In the genomic region with DNA sequence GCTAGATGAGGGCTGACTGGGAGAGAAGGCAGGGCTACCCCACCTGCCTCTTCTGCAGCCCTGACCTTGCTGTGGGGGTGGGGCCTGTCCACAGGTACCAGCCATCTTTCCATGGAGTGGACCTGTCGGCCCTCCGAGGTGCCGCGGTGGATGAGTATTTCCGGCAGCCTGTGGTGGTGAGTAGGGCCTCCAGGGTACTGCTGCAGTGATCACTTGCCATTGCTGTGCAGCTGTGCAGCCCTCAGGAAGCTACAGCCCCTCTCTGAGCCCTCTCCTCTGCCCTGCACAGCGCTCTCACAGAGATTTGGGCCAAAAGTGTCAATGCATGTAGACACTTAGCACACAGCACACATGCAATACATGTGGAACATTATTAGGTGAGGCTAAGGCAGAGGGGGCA, we compare ENCODE assay signal across 23 cellular contexts. TPM values are rescaled to one million over a fixed set of nuclear protein-coding genes. Genes with fewer than 3 reads are reported as not detected.
DNase-seq lines count a peak whose midpoint lies in the region; ATAC-seq, FAIRE-seq and TF ChIP-seq lines count a peak whose summit lies in the region.
"Had no signal": no experiment of that assay in that cellular context is flagged by ENCODE, and none has a peak within 500 bp of the region (broad histone marks: within the 10 kb centered on the region; RNA-seq: fewer than 3 reads in every experiment).

No MANE protein-coding gene starts in this region.

- H3K36me3 ChIP-seq in HepG2 (replicated peaks in 1 of 2; ENCODE audit: control insufficient read depth in 1 of 2, insufficient read depth in 2 of 2, low read length in 2 of 2) (peaks cover 38 to 65% of the 10 kb centered on the region in 2 experiments; a peak in 4 of 5 replicates), right lobe of liver (peaks cover 0 to 15% (median 3%) of the 10 kb centered on the region in 4 donors), osteoblast (ENCODE audit: insufficient read depth, low read length) (peaks cover 35% of the 10 kb centered on the region), vagina (peaks cover 4 to 67% of the 10 kb centered on the region in 2 donors), BE2C (peaks cover 44% of the 10 kb centered on the region)

- WGBS in HepG2 (ENCODE audit: low lambda C conversion rate): 100% methylated on average over 1 of the region's 6 CpGs
- WGBS in right lobe of liver (ENCODE audit: insufficient coverage, low coverage, low lambda C conversion rate, missing lambda C conversion rate): 100% methylated on average over 1 of the region's 6 CpGs

- H2AFZ ChIP-seq in HepG2 (ENCODE audit: low read length): no peak overlapping the region
- no peak overlapping the region for H2AFZ ChIP-seq in osteoblast (ENCODE audit: low read length)

- H3K4me3 ChIP-seq in HepG2 (replicated peaks in 1 of 3; ENCODE audit: insufficient read depth in 1 of 3, low read depth in 2 of 3, low read length in 3 of 3) (no peak overlapping the region), right lobe of liver (no peak overlapping the region), osteoblast (ENCODE audit: insufficient read depth, low read length) (no peak overlapping the region), vagina (no peak overlapping the region), BE2C (ENCODE audit: low read depth, low read length) (no peak overlapping the region)
- H3K4me3 ChIP-seq: A549 had no signal

- H3K9me3 ChIP-seq in HepG2 (ENCODE audit: low read length) (no peaks in the 10 kb centered on the region), right lobe of liver (no peaks in the 10 kb centered on the region), osteoblast (ENCODE audit: low read depth, low read length) (no peaks in the 10 kb centered on the region), vagina (no peaks in the 10 kb centered on the region), BE2C (no peaks in the 10 kb centered on the region)
- H3K9me3 ChIP-seq: A549, Caco-2 had no signal

- ATAC-seq in HepG2 (no peak), right lobe of liver (no peak), GM18909 (IDR thresholded peaks at IDR 0.05; ENCODE audit: poor library complexity, unreplicated experiment) (no peak)
- ATAC-seq: CD8-positive, alpha-beta T cell; HCT116 had no signal

- 0 out of 4 replicates have a peak, but pooled peaks of 1 of the 2 experiments have one; percentile 24 for TF ChIP-seq POLR2A in HepG2 (IDR thresholded peaks at IDR 0.05; ENCODE audit: insufficient read depth in 1 of 2, low read depth in 2 of 2, low read length in 2 of 2)
- no peak for TF ChIP-seq POLR2A in right lobe of liver (IDR thresholded peaks at IDR 0.05)
- TF ChIP-seq POLR2A in vagina (IDR thresholded peaks at IDR 0.05): no peak

- BruUV-seq in HepG2 (replicated peaks; lab: Mats Ljungman, UMichigan): no TSS peak

- H3K4me2 ChIP-seq in HepG2 (ENCODE audit: low read depth, low read length) (no peak overlapping the region), osteoblast (ENCODE audit: insufficient read depth, low read length) (no peak overlapping the region)
- H3K4me2 ChIP-seq: A549 had no signal

- no peak for TF ChIP-seq RAD21 in HepG2 (CRISPR knock-in tag; IDR thresholded peaks at IDR 0.05)

- no peaks in the 10 kb centered on the region for H3K79me2 ChIP-seq in HepG2 (ENCODE audit: insufficient read depth, low read length)
- no peaks in the 10 kb centered on the region for H3K79me2 ChIP-seq in osteoblast (ENCODE audit: insufficient read depth, low read length)

- H4K20me1 ChIP-seq in HepG2 (ENCODE audit: insufficient read depth, low read length) (no peaks in the 10 kb centered on the region), osteoblast (ENCODE audit: insufficient read depth, low read length) (peaks cover 10% of the 10 kb centered on the region)

- TF ChIP-seq CTCF in HepG2 (CRISPR knock-in tag; IDR thresholded peaks at IDR 0.05) (no peak), right lobe of liver (IDR thresholded peaks at IDR 0.05) (no peak), RWPE1 (conservative IDR thresholded peaks at IDR 0.05; ENCODE audit: low read depth) (no peak), osteoblast (IDR thresholded peaks at IDR 0.05; ENCODE audit: extremely low read depth, low read depth, low read length) (no peak), vagina (IDR thresholded peaks at IDR 0.05) (no peak), BE2C (IDR thresholded peaks at IDR 0.05; ENCODE audit: low read depth, low read length) (no peak)

- TF ChIP-seq EP300 in HepG2 (IDR thresholded peaks at IDR 0.05; ENCODE audit: low read depth in 2 of 2, low read length in 2 of 2) (no peak), HepG2 (CRISPR knock-in tag; IDR thresholded peaks at IDR 0.05; ENCODE audit: borderline replicate concordance) (no peak)

- H3K4me1 ChIP-seq in HepG2 (ENCODE audit: insufficient read depth, low read length) (no peaks in the 10 kb centered on the region), right lobe of liver (no peaks in the 10 kb centered on the region), osteoblast (ENCODE audit: insufficient read depth, low read length) (peaks cover 11% of the 10 kb centered on the region), vagina (peaks cover 19% of the 10 kb centered on the region), BE2C (no peaks in the 10 kb centered on the region)
- H3K4me1 ChIP-seq: Caco-2 had no signal

- no peak for DNase-seq in HepG2 (ENCODE audit: low spot score)
- DNase-seq in right lobe of liver: no peak
- no peak for DNase-seq in RWPE1 (ENCODE audit: low spot score)
- peak; percentile 42 for DNase-seq in osteoblast (ENCODE audit: insufficient read length, low spot score, missing footprints)
- DNase-seq in vagina (ENCODE audit: extremely low spot score in 2 of 2): no peak
- no peak for DNase-seq in BE2C
- no peak for DNase-seq in A172 (ENCODE audit: low spot score)
- DNase-seq: ACHN; AML-193; C1 segment of cervical spinal cord; Caco-2; CD4-positive, CD25-positive, alpha-beta regulatory T cell; CD8-positive, alpha-beta T cell; DMS153; DND-41; GOT3; HFFc6 had no signal

- POLR2A ChIA-PET in HepG2 (lab: Yijun Ruan, JAX) (no interaction called here), RWPE1 (lab: Yijun Ruan, JAX; ENCODE audit: low non-redundant PET) (no interaction called here)

- FAIRE-seq in HepG2 (lab: Jason Lieb, UNC): no peak
- FAIRE-seq: A549, G401.6, H54 had no signal

- H3K27me3 ChIP-seq in HepG2 (ENCODE audit: control insufficient read depth in 1 of 2, insufficient read depth in 2 of 2, low read length in 2 of 2): no peaks in the 10 kb centered on the region
- no peaks in the 10 kb centered on the region for H3K27me3 ChIP-seq in right lobe of liver
- H3K27me3 ChIP-seq in osteoblast (ENCODE audit: insufficient read depth, low read length): no peaks in the 10 kb centered on the region
- H3K27me3 ChIP-seq in vagina: no peaks in the 10 kb centered on the region
- no peaks in the 10 kb centered on the region for H3K27me3 ChIP-seq in BE2C

- in situ Hi-C loops in HepG2 (cut with HindIII; ENCODE audit: extremely low pct_ligation_motif_present, low pct_unique_long_range_greater_than_20kb): no loop called here

- intact Hi-C loops in HepG2 (cut with micrococcal nuclease; ENCODE audit: unreplicated experiment): no loop called here
- intact Hi-C loops in right lobe of liver (cut with DNase I): no loop called here
- intact Hi-C loops in vagina (cut with DNase I): no loop called here

- CTCF ChIA-PET in HepG2 (lab: Yijun Ruan, JAX; ENCODE audit: low intra/inter-chr PET ratio, low total read pairs): no interaction called here
- CTCF ChIA-PET in RWPE1 (lab: Yijun Ruan, JAX): interaction anchor here (0.5 to 1.1 kb wide), 2 partner anchors 44 to 52 kb away, joined by 3 read pairs; no protein-coding TSS in a partner anchor

- no peak overlapping the region for H3K9ac ChIP-seq in HepG2 (ENCODE audit: insufficient read depth, low read depth, low read length)

- no peak overlapping the region for H3K27ac ChIP-seq in HepG2 (ENCODE audit: extremely low read length, insufficient read depth, low read length)
- H3K27ac ChIP-seq in right lobe of liver: no peak overlapping the region
- peak overlapping the region; percentile 94 for H3K27ac ChIP-seq in RWPE1
- H3K27ac ChIP-seq in osteoblast (ENCODE audit: low read depth, low read length): no peak overlapping the region
- peak overlapping the region; percentile 72 for H3K27ac ChIP-seq in vagina
- H3K27ac ChIP-seq: 22Rv1 had no signal

RNA-seq across cellular contexts. Expression of gene YIPF2, which starts 11.8 kb away (rescaled TPM):
- total RNA-seq in HepG2 (2016; rRNA removed; fragmentation: Illumina TruSeq; extraction: Trizol): 22.7 and 37.3 TPM in 2 replicates
- total RNA-seq in HepG2 (2016; cell fraction: cytosol; rRNA removed; fragmentation: Illumina TruSeq; extraction: Trizol; ENCODE audit: low read depth): 17.0 and 24.9 TPM in 2 replicates
- total RNA-seq in HepG2 (2016; cell fraction: insoluble cytoplasmic fraction; rRNA removed; fragmentation: Illumina TruSeq; extraction: Trizol): 18.1 and 40.3 TPM in 2 replicates
- total RNA-seq in HepG2 (2016; cell fraction: membrane; rRNA removed; fragmentation: Illumina TruSeq; extraction: Trizol): 33.8 and 40.6 TPM in 2 replicates
- 29.4 and 31.8 TPM in 2 replicates for total RNA-seq in HepG2 (2016; cell fraction: nucleus; rRNA removed; fragmentation: Illumina TruSeq; extraction: Trizol)
- polyA plus RNA-seq in HepG2 (2011; rRNA removed): 53.2 and 59.7 TPM in 2 replicates
- polyA plus RNA-seq in HepG2 (2011; cell fraction: cytosol; rRNA removed): 46.3 and 77.8 TPM in 2 replicates
- 119 and 138 TPM in 2 replicates for polyA plus RNA-seq in HepG2 (2011; cell fraction: nucleus; rRNA removed)
- 23.3 and 34.0 TPM in 2 replicates for polyA plus RNA-seq in HepG2 (2012)
- polyA plus RNA-seq in HepG2 (2016; cell fraction: cytosol; fragmentation: Illumina TruSeq; extraction: Trizol; ENCODE audit: low read depth): 20.2 and 27.8 TPM in 2 replicates
- 19.3 and 20.0 TPM in 2 replicates for polyA plus RNA-seq in HepG2 (2016; cell fraction: insoluble cytoplasmic fraction; fragmentation: Illumina TruSeq; extraction: Trizol; ENCODE audit: low read depth)
- polyA plus RNA-seq in HepG2 (2016; cell fraction: membrane; fragmentation: Illumina TruSeq; extraction: Trizol; ENCODE audit: low read depth): 25.6 and 30.0 TPM in 2 replicates
- 55.7 and 57.0 TPM in 2 replicates for polyA plus RNA-seq in HepG2 (2016; cell fraction: nucleus; fragmentation: Illumina TruSeq; extraction: Trizol; ENCODE audit: insufficient read depth, low read depth)
- 50.6 and 120 TPM in 2 replicates for polyA minus RNA-seq in HepG2 (2011; rRNA and poly(A)+ RNA removed; ENCODE audit: low replicate concordance)
- polyA minus RNA-seq in HepG2 (2011; cell fraction: cytosol; rRNA and poly(A)+ RNA removed): 34.1 and 39.4 TPM in 2 replicates
- polyA minus RNA-seq in HepG2 (2011; cell fraction: nucleus; rRNA and poly(A)+ RNA removed): 26.1 and 28.1 TPM in 2 replicates
- total RNA-seq in right lobe of liver: 10 to 100 TPM; 23.5 to 46.1 (median 31.4) TPM
- total RNA-seq in osteoblast: 114 and 126 TPM in 2 replicates
- total RNA-seq in vagina: 42.7 TPM
- 112 TPM for polyA plus RNA-seq in BE2C (2012; ENCODE audit: insufficient read depth, insufficient read length, low read depth)
- 59.4 and 72.8 TPM in 2 replicates for total RNA-seq in A172 (2014; rRNA removed; shearing (Covaris generic))

RNA-seq across cellular contexts. Expression of gene TIMM29, which starts 12.0 kb away (rescaled TPM):
- total RNA-seq in HepG2 (2016; rRNA removed; fragmentation: Illumina TruSeq; extraction: Trizol): 25.6 and 33.8 TPM in 2 replicates
- 5.7 and 6.8 TPM in 2 replicates for total RNA-seq in HepG2 (2016; cell fraction: cytosol; rRNA removed; fragmentation: Illumina TruSeq; extraction: Trizol; ENCODE audit: low read depth)
- 21.9 and 35.0 TPM in 2 replicates for total RNA-seq in HepG2 (2016; cell fraction: insoluble cytoplasmic fraction; rRNA removed; fragmentation: Illumina TruSeq; extraction: Trizol)
- 17.3 and 19.4 TPM in 2 replicates for total RNA-seq in HepG2 (2016; cell fraction: membrane; rRNA removed; fragmentation: Illumina TruSeq; extraction: Trizol)
- 14.3 and 19.7 TPM in 2 replicates for total RNA-seq in HepG2 (2016; cell fraction: nucleus; rRNA removed; fragmentation: Illumina TruSeq; extraction: Trizol)
- 7.0 and 7.1 TPM in 2 replicates for polyA plus RNA-seq in HepG2 (2011; rRNA removed)
- polyA plus RNA-seq in HepG2 (2011; cell fraction: cytosol; rRNA removed): 6.4 and 7.7 TPM in 2 replicates
- polyA plus RNA-seq in HepG2 (2011; cell fraction: nucleus; rRNA removed): 6.8 and 6.9 TPM in 2 replicates
- polyA plus RNA-seq in HepG2 (2012): 11.2 and 12.5 TPM in 2 replicates
- 4.1 and 4.4 TPM in 2 replicates for polyA plus RNA-seq in HepG2 (2016; cell fraction: cytosol; fragmentation: Illumina TruSeq; extraction: Trizol; ENCODE audit: low read depth)
- 17.0 and 19.4 TPM in 2 replicates for polyA plus RNA-seq in HepG2 (2016; cell fraction: insoluble cytoplasmic fraction; fragmentation: Illumina TruSeq; extraction: Trizol; ENCODE audit: low read depth)
- polyA plus RNA-seq in HepG2 (2016; cell fraction: membrane; fragmentation: Illumina TruSeq; extraction: Trizol; ENCODE audit: low read depth): 9.5 and 10.3 TPM in 2 replicates
- polyA plus RNA-seq in HepG2 (2016; cell fraction: nucleus; fragmentation: Illumina TruSeq; extraction: Trizol; ENCODE audit: insufficient read depth, low read depth): 18.8 and 25.6 TPM in 2 replicates
- 7.1 and 11.2 TPM in 2 replicates for polyA minus RNA-seq in HepG2 (2011; rRNA and poly(A)+ RNA removed; ENCODE audit: low replicate concordance)
- 7.9 and 8.4 TPM in 2 replicates for polyA minus RNA-seq in HepG2 (2011; cell fraction: cytosol; rRNA and poly(A)+ RNA removed)
- polyA minus RNA-seq in HepG2 (2011; cell fraction: nucleus; rRNA and poly(A)+ RNA removed): 5.7 and 5.8 TPM in 2 replicates
- 10 to 100 TPM; 10.2 to 15.7 (median 11.6) TPM for total RNA-seq in right lobe of liver
- 31.8 and 34.8 TPM in 2 replicates for total RNA-seq in osteoblast
- total RNA-seq in vagina: 21.9 TPM
- 62.4 TPM for polyA plus RNA-seq in BE2C (2012; ENCODE audit: insufficient read depth, insufficient read length, low read depth)
- total RNA-seq in A172 (2014; rRNA removed; shearing (Covaris generic)): 45.6 and 56.0 TPM in 2 replicates

RNA-seq across cellular contexts. Expression of gene SMARCA4, which starts 44.2 kb away (rescaled TPM):
- total RNA-seq in HepG2 (2016; rRNA removed; fragmentation: Illumina TruSeq; extraction: Trizol) (45.9 and 61.5 TPM in 2 replicates), right lobe of liver (10 to 100 TPM; 26.3 to 45.8 (median 27.7) TPM), osteoblast (52.2 and 52.8 TPM in 2 replicates), vagina (90.4 TPM)
- 13.7 and 14.9 TPM in 2 replicates for total RNA-seq in HepG2 (2016; cell fraction: cytosol; rRNA removed; fragmentation: Illumina TruSeq; extraction: Trizol; ENCODE audit: low read depth)
- 46.7 and 48.0 TPM in 2 replicates for total RNA-seq in HepG2 (2016; cell fraction: insoluble cytoplasmic fraction; rRNA removed; fragmentation: Illumina TruSeq; extraction: Trizol)
- total RNA-seq in HepG2 (2016; cell fraction: membrane; rRNA removed; fragmentation: Illumina TruSeq; extraction: Trizol): 29.6 and 31.5 TPM in 2 replicates
- 40.2 and 49.1 TPM in 2 replicates for total RNA-seq in HepG2 (2016; cell fraction: nucleus; rRNA removed; fragmentation: Illumina TruSeq; extraction: Trizol)
- 25.4 and 28.7 TPM in 2 replicates for polyA plus RNA-seq in HepG2 (2011; rRNA removed)
- polyA plus RNA-seq in HepG2 (2011; cell fraction: cytosol; rRNA removed): 17.4 and 25.0 TPM in 2 replicates
- polyA plus RNA-seq in HepG2 (2011; cell fraction: nucleus; rRNA removed): 76.1 and 88.8 TPM in 2 replicates
- polyA plus RNA-seq in HepG2 (2012): 42.7 and 48.1 TPM in 2 replicates
- 7.8 and 9.0 TPM in 2 replicates for polyA plus RNA-seq in HepG2 (2016; cell fraction: cytosol; fragmentation: Illumina TruSeq; extraction: Trizol; ENCODE audit: low read depth)
- 65.5 and 92.2 TPM in 2 replicates for polyA plus RNA-seq in HepG2 (2016; cell fraction: insoluble cytoplasmic fraction; fragmentation: Illumina TruSeq; extraction: Trizol; ENCODE audit: low read depth)
- polyA plus RNA-seq in HepG2 (2016; cell fraction: membrane; fragmentation: Illumina TruSeq; extraction: Trizol; ENCODE audit: low read depth): 20.1 and 25.6 TPM in 2 replicates
- polyA plus RNA-seq in HepG2 (2016; cell fraction: nucleus; fragmentation: Illumina TruSeq; extraction: Trizol; ENCODE audit: insufficient read depth, low read depth): 103 and 106 TPM in 2 replicates
- 91.5 and 97.2 TPM in 2 replicates for polyA minus RNA-seq in HepG2 (2011; rRNA and poly(A)+ RNA removed; ENCODE audit: low replicate concordance)
- polyA minus RNA-seq in HepG2 (2011; cell fraction: cytosol; rRNA and poly(A)+ RNA removed): 47.5 and 47.9 TPM in 2 replicates
- polyA minus RNA-seq in HepG2 (2011; cell fraction: nucleus; rRNA and poly(A)+ RNA removed): 41.6 and 43.3 TPM in 2 replicates
- polyA plus RNA-seq in BE2C (2012; ENCODE audit: insufficient read depth, insufficient read length, low read depth): 264 TPM
- total RNA-seq in A172 (2014; rRNA removed; shearing (Covaris generic)): 130 and 194 TPM in 2 replicates

RNA-seq across cellular contexts. Expression of gene CARM1, which starts 45.2 kb away (rescaled TPM):
- total RNA-seq in HepG2 (2016; rRNA removed; fragmentation: Illumina TruSeq; extraction: Trizol) (21.9 and 27.6 TPM in 2 replicates), right lobe of liver (10 to 100 TPM; 13.7 to 20.5 (median 17.5) TPM), osteoblast (33.7 and 41.0 TPM in 2 replicates), vagina (28.2 TPM)
- 8.8 and 9.4 TPM in 2 replicates for total RNA-seq in HepG2 (2016; cell fraction: cytosol; rRNA removed; fragmentation: Illumina TruSeq; extraction: Trizol; ENCODE audit: low read depth)
- total RNA-seq in HepG2 (2016; cell fraction: insoluble cytoplasmic fraction; rRNA removed; fragmentation: Illumina TruSeq; extraction: Trizol): 18.6 and 27.9 TPM in 2 replicates
- 21.1 and 24.7 TPM in 2 replicates for total RNA-seq in HepG2 (2016; cell fraction: membrane; rRNA removed; fragmentation: Illumina TruSeq; extraction: Trizol)
- total RNA-seq in HepG2 (2016; cell fraction: nucleus; rRNA removed; fragmentation: Illumina TruSeq; extraction: Trizol): 16.8 and 18.1 TPM in 2 replicates
- polyA plus RNA-seq in HepG2 (2011; rRNA removed): 53.0 and 55.8 TPM in 2 replicates
- polyA plus RNA-seq in HepG2 (2011; cell fraction: cytosol; rRNA removed): 27.6 and 51.7 TPM in 2 replicates
- polyA plus RNA-seq in HepG2 (2011; cell fraction: nucleus; rRNA removed): 83.1 and 120 TPM in 2 replicates
- polyA plus RNA-seq in HepG2 (2012): 33.4 and 44.2 TPM in 2 replicates
- polyA plus RNA-seq in HepG2 (2016; cell fraction: cytosol; fragmentation: Illumina TruSeq; extraction: Trizol; ENCODE audit: low read depth): 12.8 and 12.9 TPM in 2 replicates
- 41.9 and 59.7 TPM in 2 replicates for polyA plus RNA-seq in HepG2 (2016; cell fraction: insoluble cytoplasmic fraction; fragmentation: Illumina TruSeq; extraction: Trizol; ENCODE audit: low read depth)
- polyA plus RNA-seq in HepG2 (2016; cell fraction: membrane; fragmentation: Illumina TruSeq; extraction: Trizol; ENCODE audit: low read depth): 29.0 and 31.4 TPM in 2 replicates
- 54.5 and 65.3 TPM in 2 replicates for polyA plus RNA-seq in HepG2 (2016; cell fraction: nucleus; fragmentation: Illumina TruSeq; extraction: Trizol; ENCODE audit: insufficient read depth, low read depth)
- polyA minus RNA-seq in HepG2 (2011; rRNA and poly(A)+ RNA removed; ENCODE audit: low replicate concordance): 34.3 and 76.6 TPM in 2 replicates
- polyA minus RNA-seq in HepG2 (2011; cell fraction: cytosol; rRNA and poly(A)+ RNA removed): 18.8 and 19.0 TPM in 2 replicates
- polyA minus RNA-seq in HepG2 (2011; cell fraction: nucleus; rRNA and poly(A)+ RNA removed): 16.2 and 20.0 TPM in 2 replicates
- 81.7 TPM for polyA plus RNA-seq in BE2C (2012; ENCODE audit: insufficient read depth, insufficient read length, low read depth)
- total RNA-seq in A172 (2014; rRNA removed; shearing (Covaris generic)): 46.6 and 53.0 TPM in 2 replicates

Comparison
In these comparisons a context has a peak if more than half of its experiments do, and no peak if none do; other contexts are left out.
1. H3K27ac ChIP-seq: peak in RWPE1 (single experiment) and vagina (single experiment); none in HepG2 (single experiment), right lobe of liver (0 of 3) and osteoblast (single experiment).